In genomic region chr21:25171438-25171837, GRCh38 we compare ENCODE assay signal across 20 cellular contexts.
DNase-seq lines count a peak whose midpoint lies in the region; FAIRE-seq and TF ChIP-seq lines count a peak whose summit lies in the region.
"Had no signal": no experiment of that assay in that cellular context is flagged by ENCODE, and none has a peak within 500 bp of the region (broad histone marks: within the 10 kb centered on the region; RNA-seq: fewer than 3 reads in every experiment).

No MANE protein-coding gene starts in this region.

- no peak overlapping the region for H2BK120ac ChIP-seq in H1 (replicated peaks; ENCODE audit: low read depth, low read length)

- H3K9ac ChIP-seq in H1 (replicated peaks in 1 of 4; ENCODE audit: extremely low read depth in 1 of 4, low read depth in 3 of 4, low read length in 3 of 4), result no peak overlapping the region

- TF ChIP-seq EP300 in H1 (IDR thresholded peaks at IDR 0.05; ENCODE audit: borderline replicate concordance in 1 of 2, low read depth in 2 of 2, low read length in 2 of 2), result no peak

- no peak overlapping the region for H2BK5ac ChIP-seq in H1 (ENCODE audit: low read depth, low read length)

- H3K18ac ChIP-seq in H1 (ENCODE audit: extremely low read depth, low read length), result no peak overlapping the region

- no peak overlapping the region for H2BK12ac ChIP-seq in H1 (ENCODE audit: low read depth, low read length)

- H3K14ac ChIP-seq in H1 (ENCODE audit: insufficient read length), result no peak overlapping the region

- no peak overlapping the region for H3K56ac ChIP-seq in H1 (replicated peaks; ENCODE audit: insufficient read length, low read depth, low read length)

- no peaks in the 10 kb centered on the region for H3K23me2 ChIP-seq in H1 (ENCODE audit: low read depth, low read length)

- H3K36me3 ChIP-seq in H1 (ENCODE audit: control insufficient read depth in 2 of 4, insufficient read depth in 4 of 4, low read length in 3 of 4), result peaks cover 0 to 2% (median 0%) of the 10 kb centered on the region in 4 experiments; a peak in 1 of 8 replicates
- no peaks in the 10 kb centered on the region for H3K36me3 ChIP-seq in brain microvascular endothelial cell (replicated peaks)
- H3K36me3 ChIP-seq: prostate gland, transverse colon had no signal

- DNase-seq in AG08395 (ENCODE audit: low spot score) (peak; percentile 32), HS-27A (ENCODE audit: low read depth) (peak; percentile 73), RCC 7860 (ENCODE audit: low spot score) (peak; percentile 68), H1 (ENCODE audit: low read depth in 1 of 2, low spot score in 2 of 2) (no peak), brain microvascular endothelial cell (no peak), NCI-H1048 (lab: John Stamatoyannopoulos, UW) (no peak), NCI-H524 treated with DMSO at 0.1 percent for 48 hours (lab: John Stamatoyannopoulos, UW) (no peak), DMS79 (lab: John Stamatoyannopoulos, UW) (no peak)
- DNase-seq: activated CD8-positive, alpha-beta memory T cell treated with anti-CD3 and anti-CD28 coated beads for 24 hours; activated gamma-delta T cell; DND-41; effector CD4-positive, alpha-beta T cell; glutamatergic neuron; GOT3; kidney; MM.1S; NCI-H446; transverse colon had no signal

- H4K8ac ChIP-seq in H1 (ENCODE audit: extremely low read depth, insufficient read depth, low read length), result no peak overlapping the region

- FAIRE-seq in RCC 7860 (lab: Jason Lieb, UNC) (peak; percentile 89), H1 (lab: Jason Lieb, UNC) (no peak)
- FAIRE-seq: GM19239, kidney had no signal

- no peak for TF ChIP-seq POLR2A in H1 (IDR thresholded peaks at IDR 0.05; ENCODE audit: control extremely low read depth in 1 of 2, low read depth in 2 of 2, low read length in 2 of 2)

- H3K23ac ChIP-seq in H1 (ENCODE audit: insufficient read length), result no peak overlapping the region

- TF ChIP-seq CTCF in H1 (IDR thresholded peaks at IDR 0.05; ENCODE audit: control extremely low read depth in 1 of 3, insufficient read depth in 1 of 3, low read depth in 1 of 3, low read length in 3 of 3), result no peak
- TF ChIP-seq CTCF in brain microvascular endothelial cell (IDR thresholded peaks at IDR 0.05; ENCODE audit: low read depth, low read length, missing control alignments), result no peak

- peaks cover 10 to 16% of the 10 kb centered on the region in 2 experiments for H3K9me3 ChIP-seq in H1 (ENCODE audit: insufficient read depth in 2 of 2, low read depth in 1 of 2, low read length in 1 of 2)
- H3K9me3 ChIP-seq: prostate gland had no signal

- H2BK15ac ChIP-seq in H1 (ENCODE audit: low read length), result no peak overlapping the region

- CTCF ChIA-PET in H1 (lab: Charles Lee; ENCODE audit: partially characterized antibody), result no interaction called here

- no peaks in the 10 kb centered on the region for H4K20me1 ChIP-seq in H1 (replicated peaks in 1 of 2; ENCODE audit: control insufficient read depth in 1 of 2, insufficient read depth in 2 of 2, low read length in 2 of 2)

- no peak overlapping the region for H3K4me2 ChIP-seq in H1 (ENCODE audit: insufficient read depth in 1 of 2, low read depth in 2 of 2, low read length in 2 of 2)

- H3K4ac ChIP-seq in H1 (replicated peaks; ENCODE audit: insufficient read length, low read depth, low read length), result no peak overlapping the region

- H4K5ac ChIP-seq in H1 (ENCODE audit: insufficient read length, low read depth, low read length), result no peak overlapping the region

- H4K91ac ChIP-seq in H1 (replicated peaks; ENCODE audit: insufficient read length, low read length), result no peak overlapping the region

- H3K79me2 ChIP-seq in H1 (ENCODE audit: control insufficient read depth in 1 of 2, insufficient read depth in 2 of 2, low read length in 2 of 2), result no peaks in the 10 kb centered on the region

- TF ChIP-seq RAD21 in H1 (IDR thresholded peaks at IDR 0.05 in 1 of 2, conservative IDR thresholded peaks at IDR 0.05 in 1 of 2; ENCODE audit: low read depth in 2 of 2, low read length in 2 of 2), result no peak

- H2AK5ac ChIP-seq in H1 (ENCODE audit: low read depth, low read length), result no peak overlapping the region

- no peak overlapping the region for H3K4me3 ChIP-seq in H1 (ENCODE audit: extremely low read depth in 1 of 4, insufficient read depth in 2 of 4, low read depth in 3 of 4, low read length in 4 of 4)
- H3K4me3 ChIP-seq in brain microvascular endothelial cell (ENCODE audit: low read depth, low read length), result no peak overlapping the region
- H3K4me3 ChIP-seq: prostate gland, transverse colon had no signal

- H3K27ac ChIP-seq in H1 (ENCODE audit: low read depth, low read length), result no peak overlapping the region
- H3K27ac ChIP-seq in brain microvascular endothelial cell, result no peak overlapping the region
- H3K27ac ChIP-seq: prostate gland, transverse colon had no signal

- H2AFZ ChIP-seq in H1 (ENCODE audit: low read length), result no peak overlapping the region

- H3K27me3 ChIP-seq in H1 (replicated peaks in 1 of 4; ENCODE audit: control insufficient read depth in 3 of 4, extremely low read depth in 1 of 4, insufficient read depth in 3 of 4, low read length in 3 of 4), result no peaks in the 10 kb centered on the region
- no peaks in the 10 kb centered on the region for H3K27me3 ChIP-seq in brain microvascular endothelial cell (replicated peaks)
- H3K27me3 ChIP-seq: transverse colon had no signal

- 0 out of 7 replicates have a peak, but pooled peaks cover 0 to 2% (median 0%) of the 10 kb centered on the region in 4 experiments for H3K4me1 ChIP-seq in H1 (replicated peaks in 1 of 4; ENCODE audit: control insufficient read depth in 3 of 4, insufficient read depth in 4 of 4, low read length in 3 of 4)
- H3K4me1 ChIP-seq: prostate gland, transverse colon had no signal

- 92% methylated on average over 6 of the region's 6 CpGs; no CpG with 5 or more reads in 1 of the 2 experiments for WGBS in H1 (ENCODE audit: extremely low coverage in 1 of 2, insufficient coverage in 1 of 2, insufficient read length in 1 of 2, insufficient replicate concordance in 2 of 2, low coverage in 1 of 2, low lambda C conversion rate in 2 of 2, missing lambda C conversion rate in 1 of 2), 2 experiments

- POLR2A ChIA-PET in H1 (lab: Charles Lee; ENCODE audit: partially characterized antibody), result no interaction called here

- H3K79me1 ChIP-seq in H1 (ENCODE audit: low read depth, low read length), result no peaks in the 10 kb centered on the region

- in situ Hi-C loops in brain microvascular endothelial cell (cut with HindIII; ENCODE audit: low pct_ligation_motif_present, low sequenced_read_pairs), result no loop called here

- H2BK20ac ChIP-seq in H1 (ENCODE audit: low read length), result no peak overlapping the region

TF ChIP-seq in H1, 55 proteins besides CTCF, POLR2A, EP300 and RAD21:
- TF ChIP-seq GTF2F1 (IDR thresholded peaks at IDR 0.05; ENCODE audit: borderline replicate concordance, low read depth, low read length) (no peak), CEBPB (IDR thresholded peaks at IDR 0.05; ENCODE audit: low read depth, low read length) (peak; percentile 59)

Comparison
In these comparisons a context has a peak if more than half of its experiments do, and no peak if none do; other contexts are left out.
1. DNase-seq: peak in AG08395 (single experiment), HS-27A (single experiment) and RCC 7860 (single experiment); none in H1 (0 of 2), brain microvascular endothelial cell (single experiment), NCI-H1048 (single experiment), NCI-H524 treated with DMSO at 0.1 percent for 48 hours (single experiment) and DMS79 (single experiment).